26 cellular contexts compared by ENCODE assay signal in the genomic region with DNA sequence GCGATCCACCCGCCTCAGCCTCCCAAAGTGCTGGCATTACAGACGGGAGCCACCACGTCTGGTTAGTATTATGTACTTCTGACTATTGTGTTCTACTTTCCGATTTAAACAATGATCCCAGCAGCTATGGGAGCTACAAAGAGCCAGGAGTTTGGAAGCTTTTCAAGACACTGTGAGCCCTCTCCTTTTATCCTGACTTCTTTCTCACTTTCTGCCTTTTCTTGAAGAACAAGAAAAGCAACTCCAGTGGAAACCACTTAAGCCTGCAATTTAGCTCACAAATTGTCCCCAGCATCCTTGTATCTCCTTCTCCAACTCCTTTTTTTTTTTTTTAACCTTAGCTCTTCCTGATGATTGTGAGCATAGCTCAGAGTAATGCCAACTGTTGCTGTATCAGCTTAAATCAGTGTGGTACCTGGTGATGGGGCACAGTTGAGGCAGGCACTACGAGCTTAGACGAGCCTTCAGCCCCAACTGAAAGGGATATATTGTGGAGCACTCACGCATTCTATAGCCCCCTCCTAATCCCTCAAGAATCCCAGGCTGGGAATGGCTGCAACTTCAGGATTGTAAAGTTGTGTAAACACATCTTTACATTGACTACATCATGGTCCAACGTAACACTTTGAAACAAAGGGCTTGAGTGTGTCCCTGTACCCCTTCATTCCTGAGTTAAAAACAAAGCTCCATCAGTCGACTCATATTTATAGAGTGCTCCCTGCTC.
"Had no signal": no experiment of that assay in that cellular context is flagged by ENCODE, and none has a peak within 500 bp of the region (broad histone marks: within the 10 kb centered on the region; RNA-seq: fewer than 3 reads in every experiment).

No MANE protein-coding gene starts in this region.

- H3K4me1 Mint-ChIP-seq: activated CD4-positive, alpha-beta T cell treated with anti-CD3 and anti-CD28 coated beads, Interleukin-2, amount 10 ng/mL, durations not matched to agents 7 days and 5 days; activated naive CD8-positive, alpha-beta T cell treated with anti-CD3 and anti-CD28 coated beads, Interleukin-2, amount 50 U/mL, for 24 hours; T-cell had no signal

- H3K79me2 ChIP-seq: hepatocyte had no signal

- H3K4me3 Mint-ChIP-seq: activated CD4-positive, alpha-beta T cell treated with anti-CD3 and anti-CD28 coated beads, Interleukin-2, amount 10 ng/mL, durations not matched to agents 7 days and 5 days; activated CD8-positive, alpha-beta T cell treated with anti-CD3 and anti-CD28 coated beads, Interleukin-2, amount 10 ng/mL, durations not matched to agents 7 days and 5 days; activated naive CD8-positive, alpha-beta T cell treated with anti-CD3 and anti-CD28 coated beads, Interleukin-2, amount 50 U/mL, for 24 hours; activated T-helper 1 cell treated with anti-CD3 and anti-CD28 coated beads, Interleukin-12 subunit alpha, Interleukin-12 subunit beta, Interleukin-2, Interleukin-4 antibody, amounts not matched to agents 30 ng/mL and 10 ng/mL and 1 ng/mL, durations not matched to agents 14 hours and 24 hours and 36 hours; dendritic cell treated with granulocyte-macrophage colony-stimulating factor and Interleukin-4, amounts not matched to agents 40 ng/mL and 50 ng/mL, for 4 days; natural killer cell treated with Interleukin-12 subunit alpha and Interleukin-12 subunit beta and Interleukin-15 and Interleukin-18, amount 100 ng/mL, for 72 hours; T-cell; T-helper 2 cell treated with Interferon-gamma antibody and Interleukin-4, amounts not matched to agents 5 μg/mL and 100 μg/mL, for 36 hours had no signal

- H3K36me3 ChIP-seq: brain microvascular endothelial cell, left ventricle myocardium inferior, sigmoid colon, spleen, upper lobe of left lung, WERI-Rb-1 had no signal

- H3K27me3 Mint-ChIP-seq: activated CD4-positive, alpha-beta T cell treated with anti-CD3 and anti-CD28 coated beads, Interleukin-2, amount 10 ng/mL, durations not matched to agents 7 days and 5 days; activated naive CD8-positive, alpha-beta T cell treated with anti-CD3 and anti-CD28 coated beads, Interleukin-2, amount 50 U/mL, for 24 hours; dendritic cell treated with granulocyte-macrophage colony-stimulating factor and Interleukin-4, amounts not matched to agents 40 ng/mL and 50 ng/mL, for 4 days had no signal

- H3K4me3 ChIP-seq: hepatocyte, left ventricle myocardium inferior, sigmoid colon, spleen, testis, upper lobe of left lung had no signal

- H2AFZ ChIP-seq: hepatocyte had no signal

- H3K27ac ChIP-seq: brain microvascular endothelial cell, hepatocyte, left ventricle myocardium inferior, sigmoid colon, spleen, testis, upper lobe of left lung, WERI-Rb-1 had no signal

- H3K9me3 Mint-ChIP-seq: activated CD4-positive, alpha-beta T cell treated with anti-CD3 and anti-CD28 coated beads, Interleukin-2, amount 10 ng/mL, durations not matched to agents 7 days and 5 days; activated naive CD8-positive, alpha-beta T cell treated with anti-CD3 and anti-CD28 coated beads, Interleukin-2, amount 50 U/mL, for 24 hours; activated T-helper 1 cell treated with anti-CD3 and anti-CD28 coated beads, Interleukin-12 subunit alpha, Interleukin-12 subunit beta, Interleukin-2, Interleukin-4 antibody, amounts not matched to agents 30 ng/mL and 10 ng/mL and 1 ng/mL, durations not matched to agents 14 hours and 24 hours and 36 hours; dendritic cell treated with granulocyte-macrophage colony-stimulating factor and Interleukin-4, amounts not matched to agents 40 ng/mL and 50 ng/mL, for 4 days; natural killer cell treated with Interleukin-12 subunit alpha and Interleukin-12 subunit beta and Interleukin-15 and Interleukin-18, amount 100 ng/mL, for 72 hours; T-cell; T-helper 2 cell treated with Interferon-gamma antibody and Interleukin-4, amounts not matched to agents 5 μg/mL and 100 μg/mL, for 36 hours had no signal

- DNase-seq: activated CD4-positive, alpha-beta T cell treated with anti-CD3 and anti-CD28 coated beads, Interleukin-2, amount 10 ng/mL, durations not matched to agents 7 days and 5 days; activated CD4-positive, CD25-positive, alpha-beta regulatory T cell treated with anti-CD3 and anti-CD28 coated beads, Interleukin-2, amount 50 U/mL, for 72 hours; activated CD8-positive, alpha-beta T cell treated with anti-CD3 and anti-CD28 coated beads, Interleukin-2, amount 10 ng/mL, durations not matched to agents 7 days and 5 days; activated gamma-delta T cell; activated naive CD4-positive, alpha-beta T cell treated with anti-CD3 and anti-CD28 coated beads, Interleukin-2, amount 50 U/mL, for 16 hours; activated naive CD8-positive, alpha-beta T cell treated with anti-CD3 and anti-CD28 coated beads, Interleukin-2, amount 50 U/mL, for 24 hours; effector CD4-positive, alpha-beta T cell; erythroblast; foreskin melanocyte; glutamatergic neuron; left ventricle myocardium inferior; midbrain; sigmoid colon; spleen; stimulated activated CD4-positive, alpha-beta T cell treated with anti-CD3 and anti-CD28 coated beads, Interleukin-4, amount 100 ng/mL, for 1 hour; stimulated activated naive CD4-positive, alpha-beta T cell; T-cell; testis; upper lobe of left lung; WERI-Rb-1 had no signal

- H3K4me2 ChIP-seq: hepatocyte had no signal

- ATAC-seq: activated CD8-positive, alpha-beta T cell treated with anti-CD3 and anti-CD28 coated beads, Interleukin-2, amount 10 ng/mL, durations not matched to agents 7 days and 5 days; activated naive CD8-positive, alpha-beta T cell treated with anti-CD3 and anti-CD28 coated beads, Interleukin-2, amount 50 U/mL, for 24 hours; natural killer cell treated with Interleukin-12 subunit alpha and Interleukin-12 subunit beta and Interleukin-15 and Interleukin-18, amount 100 ng/mL, for 72 hours; T-cell had no signal

- H3K36me3 Mint-ChIP-seq: natural killer cell treated with Interleukin-12 subunit alpha and Interleukin-12 subunit beta and Interleukin-15 and Interleukin-18, amount 100 ng/mL, for 72 hours; T-cell had no signal

- H3K27ac Mint-ChIP-seq: activated CD4-positive, alpha-beta T cell treated with anti-CD3 and anti-CD28 coated beads, Interleukin-2, amount 10 ng/mL, durations not matched to agents 7 days and 5 days; activated CD8-positive, alpha-beta T cell treated with anti-CD3 and anti-CD28 coated beads, Interleukin-2, amount 10 ng/mL, durations not matched to agents 7 days and 5 days; activated naive CD8-positive, alpha-beta T cell treated with anti-CD3 and anti-CD28 coated beads, Interleukin-2, amount 50 U/mL, for 24 hours; activated T-helper 1 cell treated with anti-CD3 and anti-CD28 coated beads, Interleukin-12 subunit alpha, Interleukin-12 subunit beta, Interleukin-2, Interleukin-4 antibody, amounts not matched to agents 30 ng/mL and 10 ng/mL and 1 ng/mL, durations not matched to agents 14 hours and 24 hours and 36 hours; dendritic cell treated with granulocyte-macrophage colony-stimulating factor and Interleukin-4, amounts not matched to agents 40 ng/mL and 50 ng/mL, for 4 days; natural killer cell treated with Interleukin-12 subunit alpha and Interleukin-12 subunit beta and Interleukin-15 and Interleukin-18, amount 100 ng/mL, for 72 hours; T-cell; T-helper 2 cell treated with Interferon-gamma antibody and Interleukin-4, amounts not matched to agents 5 μg/mL and 100 μg/mL, for 36 hours had no signal

- H3K4me1 ChIP-seq: left ventricle myocardium inferior, sigmoid colon, spleen, testis, upper lobe of left lung had no signal

- H3K9me3 ChIP-seq: left ventricle myocardium inferior, sigmoid colon, spleen, testis, upper lobe of left lung had no signal

- H3K27me3 ChIP-seq: brain microvascular endothelial cell, hepatocyte, sigmoid colon, spleen, testis, upper lobe of left lung had no signal
